In genomic region chr5:95942968-95943367, GRCh38 we compare ENCODE assay signal across 23 cellular contexts.
"Had no signal": no experiment of that assay in that cellular context is flagged by ENCODE, and none has a peak within 500 bp of the region (broad histone marks: within the 10 kb centered on the region; RNA-seq: fewer than 3 reads in every experiment).

No MANE protein-coding gene starts in this region.

- ATAC-seq: effector memory CD8-positive, alpha-beta T cell; esophagus mucosa; gastrocnemius medialis; mucosa of descending colon; natural killer cell treated with Interleukin-12 subunit alpha and Interleukin-12 subunit beta and Interleukin-15 and Interleukin-18, amount 100 ng/mL, for 72 hours; stimulated activated naive B cell treated with anti-CD40 and anti-IgM and Interleukin-4, amounts not matched to agents 10 μg/mL and 1 μg/mL and 100 μg/mL, for 72 hours; upper lobe of right lung had no signal

- H3K27me3 ChIP-seq: gastrocnemius medialis, neutrophil, right lobe of liver, transverse colon, upper lobe of right lung, vagina had no signal

- H3K4me1 ChIP-seq: parathyroid adenoma, upper lobe of right lung had no signal

- H3K9me3 ChIP-seq: gastrocnemius medialis, mucosa of descending colon, neutrophil, right lobe of liver, transverse colon, upper lobe of right lung, vagina had no signal

- H3K36me3 ChIP-seq: neutrophil, transverse colon, upper lobe of right lung, vagina had no signal

- DNase-seq: dermis blood vessel endothelial cell; effector memory CD8-positive, alpha-beta T cell; foreskin fibroblast; gastrocnemius medialis; head of caudate nucleus; mesenchymal stem cell; mucosa of descending colon; naive B cell; right lobe of liver; small intestine; stimulated activated CD4-positive, alpha-beta T cell treated with anti-CD3 and anti-CD28 coated beads, Interleukin-15, amount 100 ng/mL, for 24 hours; stimulated activated CD4-positive, alpha-beta T cell treated with anti-CD3 and anti-CD28 coated beads, Interleukin-2, amount 100 ng/mL, for 48 hours; stimulated activated naive B cell treated with anti-CD40 and anti-IgM and Interleukin-4, amounts not matched to agents 10 μg/mL and 1 μg/mL and 100 μg/mL, for 72 hours; transverse colon; upper lobe of right lung had no signal

- H3K4me3 ChIP-seq: coronary artery, gastrocnemius medialis, mucosa of descending colon, right lobe of liver, transverse colon, upper lobe of right lung, vagina had no signal

- H3K27ac ChIP-seq: coronary artery, gastrocnemius medialis, neutrophil, parathyroid adenoma, right lobe of liver, transverse colon, upper lobe of right lung, vagina had no signal

- FAIRE-seq: endometrium, keratinocyte, small intestine had no signal
